ENCODE assay signal across 8 cellular contexts in genomic region chr2:20224716-20225293, GRCh38. TPM values are rescaled to one million over a fixed set of nuclear protein-coding genes. Genes with fewer than 3 reads are reported as not detected.
A peak's percentile ranks its signal among the peaks of the same experiment; 100 is the strongest.
DNase-seq lines count a peak whose midpoint lies in the region; ATAC-seq, FAIRE-seq and TF ChIP-seq lines count a peak whose summit lies in the region.

Gene SDC1, minus strand, starts transcription at chr2:20225130. Its CDS starts 263 bp downstream, at chr2:20224867.

- H3K36me3 Mint-ChIP-seq in CD4-positive, CD25-positive, alpha-beta regulatory T cell, result no peaks in the 10 kb centered on the region
- no peaks in the 10 kb centered on the region for H3K36me3 Mint-ChIP-seq in neural crest cell (ENCODE audit: low read depth)

- peak within 1 kb of the TSS; percentile 10 to 54 (median 35) for H3K4me3 Mint-ChIP-seq in CD4-positive, CD25-positive, alpha-beta regulatory T cell
- H3K4me3 Mint-ChIP-seq in neural crest cell, result peak within 1 kb of the TSS; percentile 94

- H3K4me3 ChIP-seq in CD4-positive, CD25-positive, alpha-beta regulatory T cell (ENCODE audit: low read depth, low read length), result no peak within 1 kb of the TSS
- peak within 1 kb of the TSS; percentile 66 for H3K4me3 ChIP-seq in fibroblast of villous mesenchyme (ENCODE audit: low read depth, low read length)

- no peak for TF ChIP-seq CTCF in VCaP (conservative IDR thresholded peaks at IDR 0.05)
- TF ChIP-seq CTCF in fibroblast of villous mesenchyme (IDR thresholded peaks at IDR 0.05; ENCODE audit: insufficient read depth, low read depth, low read length), result no peak
- no peak for TF ChIP-seq CTCF in neural crest cell (conservative IDR thresholded peaks at IDR 0.05)
- TF ChIP-seq CTCF in D721Med (IDR thresholded peaks at IDR 0.05; ENCODE audit: insufficient read depth, missing control alignments), result no peak

- H3K9me3 ChIP-seq in CD4-positive, CD25-positive, alpha-beta regulatory T cell (ENCODE audit: control insufficient read depth in 2 of 2, low read length in 2 of 2), result no peaks in the 10 kb centered on the region

- peaks cover 18% of the 10 kb centered on the region for H3K4me1 ChIP-seq in CD4-positive, CD25-positive, alpha-beta regulatory T cell (ENCODE audit: control insufficient read depth, insufficient read depth, low read length, poor library complexity, severe bottlenecking)

- peaks cover 23% of the 10 kb centered on the region for H3K27me3 ChIP-seq in CD4-positive, CD25-positive, alpha-beta regulatory T cell (ENCODE audit: control insufficient read depth, insufficient read depth, low read length)

- no peak within 1 kb of the TSS for H3K27ac Mint-ChIP-seq in CD4-positive, CD25-positive, alpha-beta regulatory T cell
- H3K27ac Mint-ChIP-seq in neural crest cell (ENCODE audit: unreplicated experiment), result peak within 1 kb of the TSS; percentile 92

- no peak for FAIRE-seq in D721Med (lab: Jason Lieb, UNC)

- ATAC-seq in CD4-positive, CD25-positive, alpha-beta regulatory T cell (ENCODE audit: low read depth in 2 of 2), result no peak
- ATAC-seq in GM19372 (IDR thresholded peaks at IDR 0.05; ENCODE audit: low read depth, unreplicated experiment) (peak; percentile 25), GM18520 (IDR thresholded peaks at IDR 0.05; ENCODE audit: unreplicated experiment) (no peak)

- H3K27ac ChIP-seq in CD4-positive, CD25-positive, alpha-beta regulatory T cell (ENCODE audit: insufficient read depth, low read length, poor library complexity, severe bottlenecking), result no peak within 1 kb of the TSS
- peak within 1 kb of the TSS; percentile 93 for H3K27ac ChIP-seq in VCaP

- H3K9me3 Mint-ChIP-seq in CD4-positive, CD25-positive, alpha-beta regulatory T cell, result peaks cover 0 to 5% (median 0%) of the 10 kb centered on the region in 7 donors
- no peaks in the 10 kb centered on the region for H3K9me3 Mint-ChIP-seq in neural crest cell

- peaks cover 57% of the 10 kb centered on the region for H3K27me3 Mint-ChIP-seq in CD4-positive, CD25-positive, alpha-beta regulatory T cell
- no peaks in the 10 kb centered on the region for H3K27me3 Mint-ChIP-seq in neural crest cell (ENCODE audit: low read depth)

- no peaks in the 10 kb centered on the region for H3K36me3 ChIP-seq in CD4-positive, CD25-positive, alpha-beta regulatory T cell (ENCODE audit: control insufficient read depth, insufficient read depth, low read length)

- DNase-seq in CD4-positive, CD25-positive, alpha-beta regulatory T cell, result no peak
- DNase-seq in HuH-7 (ENCODE audit: low spot score) (peak; percentile 87), fibroblast of villous mesenchyme (ENCODE audit: low read depth) (peak; percentile 52), neural crest cell (ENCODE audit: low read depth, low spot score) (peak; percentile 56), D721Med (ENCODE audit: insufficient read length, low spot score) (no peak)

- H3K4me1 Mint-ChIP-seq in CD4-positive, CD25-positive, alpha-beta regulatory T cell, result peaks cover 0 to 14% (median 6%) of the 10 kb centered on the region in 4 donors
- H3K4me1 Mint-ChIP-seq in neural crest cell, result peaks cover 39% of the 10 kb centered on the region

RNA-seq across cellular contexts. Expression of gene SDC1, which starts in this region (rescaled TPM):
- total RNA-seq in CD4-positive, CD25-positive, alpha-beta regulatory T cell, result not detected
- polyA plus RNA-seq in CD4-positive, CD25-positive, alpha-beta regulatory T cell, result not detected
- total RNA-seq in fibroblast of villous mesenchyme (68.0 and 110 TPM in 2 replicates), neural crest cell (81.0 and 85.4 TPM in 2 replicates)

Comparison
In these comparisons a context has a peak if more than half of its experiments do, and no peak if none do; other contexts are left out.
1. RNA of gene SDC1 (total RNA-seq): 68.0 to 110 TPM in fibroblast of villous mesenchyme and 81.0 to 85.4 TPM in neural crest cell; not detected in CD4-positive, CD25-positive, alpha-beta regulatory T cell (single experiment); every median in the first group is over 10 times any median in the second.
2. DNase-seq: peak in HuH-7 (single experiment), fibroblast of villous mesenchyme (single experiment) and neural crest cell (single experiment); none in CD4-positive, CD25-positive, alpha-beta regulatory T cell (0 of 3) and D721Med (single experiment).